ENCODE assay signal across 21 cellular contexts in the genomic region with DNA sequence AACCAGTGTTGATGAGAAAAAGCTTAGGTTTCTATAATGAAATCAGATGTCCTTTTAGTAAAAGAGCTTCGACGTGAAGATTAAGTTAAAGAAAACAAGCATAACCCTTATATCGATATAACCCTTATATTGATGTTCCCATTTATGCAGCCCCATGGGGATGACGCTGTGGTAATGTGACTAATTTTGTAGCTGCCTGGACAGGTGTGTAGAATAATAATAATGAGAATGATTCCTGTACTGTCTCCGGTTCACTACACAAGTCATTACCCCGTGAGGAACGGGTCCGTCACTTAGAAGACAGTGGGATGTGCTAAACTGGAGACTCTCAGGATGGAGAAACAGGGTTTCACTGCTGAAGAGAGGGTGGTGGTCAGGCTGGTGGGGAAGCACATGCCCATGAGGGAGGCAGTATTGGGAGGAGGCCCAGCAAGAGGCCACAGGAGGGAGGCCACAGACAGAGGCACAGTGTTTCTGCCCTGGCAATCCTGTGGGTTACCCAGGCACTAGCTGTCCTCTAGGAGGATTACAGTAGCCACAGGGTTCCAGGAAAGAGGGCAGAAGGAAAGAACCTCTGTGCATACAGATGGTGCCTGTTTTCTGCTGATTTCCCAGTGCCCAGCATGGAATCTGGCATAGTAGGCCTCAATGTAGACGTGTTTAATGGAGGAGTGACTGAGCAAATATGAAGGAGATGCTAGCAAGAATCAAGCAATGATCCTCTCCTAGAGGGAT.
DNase-seq lines count a peak whose midpoint lies in the region; ATAC-seq and TF ChIP-seq lines count a peak whose summit lies in the region.
"Had no signal": no experiment of that assay in that cellular context is flagged by ENCODE, and none has a peak within 500 bp of the region (broad histone marks: within the 10 kb centered on the region; RNA-seq: fewer than 3 reads in every experiment).

No MANE protein-coding gene starts in this region.

- DNase-seq in heart right ventricle (no peak), Right ventricle myocardium inferior (ENCODE audit: missing footprints) (no peak), SK-N-MC (ENCODE audit: low read depth, low spot score) (no peak), thyroid gland (no peak), ureter (ENCODE audit: low spot score) (no peak)
- no peak for DNase-seq in activated naive CD4-positive, alpha-beta T cell treated with anti-CD3 and anti-CD28 coated beads, Interleukin-2, amount 50 U/mL, for 16 hours
- DNase-seq: activated CD8-positive, alpha-beta T cell treated with anti-CD3 and anti-CD28 coated beads, Interleukin-2, amount 10 ng/mL, durations not matched to agents 7 days and 5 days; activated T-cell treated with anti-CD3 and anti-CD28 coated beads, Interleukin-2, amount 50 U/mL, for 48 hours; CD4-positive, alpha-beta T cell; colonic mucosa; endodermal cell; HFFc6; mesenchymal stem cell; natural killer cell; NCI-H1930; testis had no signal

- TF ChIP-seq CTCF in heart right ventricle (IDR thresholded peaks at IDR 0.05), result no peak
- TF ChIP-seq CTCF in nephron (IDR thresholded peaks at IDR 0.05; ENCODE audit: unreplicated experiment in 3 of 3), result no peak
- TF ChIP-seq CTCF in thyroid gland (IDR thresholded peaks at IDR 0.05), result no peak

- H3K9me3 Mint-ChIP-seq in nephron, result no peaks in the 10 kb centered on the region
- H3K9me3 Mint-ChIP-seq: CD4-positive, alpha-beta T cell; natural killer cell had no signal

- no peaks in the 10 kb centered on the region for H3K36me3 Mint-ChIP-seq in nephron (ENCODE audit: low read depth)
- H3K36me3 Mint-ChIP-seq: activated naive CD8-positive, alpha-beta T cell; natural killer cell had no signal

- H3K27me3 ChIP-seq in heart right ventricle, result peaks cover 0 to 10% (median 0%) of the 10 kb centered on the region in 7 donors
- no peaks in the 10 kb centered on the region for H3K27me3 ChIP-seq in thyroid gland
- H3K27me3 ChIP-seq: colonic mucosa, testis had no signal

- H3K9me3 ChIP-seq in heart right ventricle (peaks cover 0 to 9% (median 0%) of the 10 kb centered on the region in 11 donors), SK-N-MC (ENCODE audit: low read depth, low read length) (no peaks in the 10 kb centered on the region), thyroid gland (no peaks in the 10 kb centered on the region)
- H3K9me3 ChIP-seq: colonic mucosa, prostate gland, testis had no signal

- H3K4me3 Mint-ChIP-seq in nephron, result no peak overlapping the region
- H3K4me3 Mint-ChIP-seq: activated CD8-positive, alpha-beta T cell treated with anti-CD3 and anti-CD28 coated beads, Interleukin-2, amount 10 ng/mL, durations not matched to agents 7 days and 5 days; activated naive CD8-positive, alpha-beta T cell; CD4-positive, alpha-beta T cell; endodermal cell; HFFc6; natural killer cell had no signal

- no peak for ATAC-seq in heart right ventricle
- no peak for ATAC-seq in Right ventricle myocardium inferior
- no peak for ATAC-seq in HG03159 (IDR thresholded peaks at IDR 0.05; ENCODE audit: unreplicated experiment)
- ATAC-seq: activated CD8-positive, alpha-beta T cell treated with anti-CD3 and anti-CD28 coated beads, Interleukin-2, amount 10 ng/mL, durations not matched to agents 7 days and 5 days; natural killer cell had no signal

- no peaks in the 10 kb centered on the region for H3K36me3 ChIP-seq in heart right ventricle
- H3K36me3 ChIP-seq in SK-N-MC (ENCODE audit: insufficient read depth, low read length), result no peaks in the 10 kb centered on the region
- H3K36me3 ChIP-seq in thyroid gland, result no peaks in the 10 kb centered on the region
- H3K36me3 ChIP-seq: colonic mucosa, prostate gland had no signal

- H3K27ac Mint-ChIP-seq in nephron, result peak overlapping the region in 2 of 3 experiments; percentile 6 to 64
- H3K27ac Mint-ChIP-seq: activated CD8-positive, alpha-beta T cell treated with anti-CD3 and anti-CD28 coated beads, Interleukin-2, amount 10 ng/mL, durations not matched to agents 7 days and 5 days; activated naive CD8-positive, alpha-beta T cell; CD4-positive, alpha-beta T cell; endodermal cell; natural killer cell had no signal

- no peak overlapping the region for H3K9ac ChIP-seq in SK-N-MC (ENCODE audit: insufficient read length)

- intact Hi-C loops in heart right ventricle (cut with DNase I), result loop anchor here in 1 of 10 donors (10.0 kb wide), 1 partner anchor 252 kb away; no protein-coding TSS in a partner anchor
- intact Hi-C loops in Right ventricle myocardium inferior (cut with DNase I), result no loop called here
- intact Hi-C loops in thyroid gland (cut with DNase I), result no loop called here

- 91 to 93% methylated on average over 9 of the region's 9 CpGs for WGBS in heart right ventricle, 2 donors
- 86 to 90% methylated on average over 9 of the region's 9 CpGs for WGBS in thyroid gland, 2 donors

- H3K27ac ChIP-seq in heart right ventricle (peak overlapping the region in 7 of 10 donors; percentile 4 to 68 (median 45)), SK-N-MC (no peak overlapping the region; the same call in 1 of the 2 replicates), thyroid gland (peak overlapping the region in 2 of 3 donors; percentile 33 to 57)
- H3K27ac ChIP-seq: colonic mucosa, HL-60, prostate gland, testis had no signal

- TF ChIP-seq POLR2A in thyroid gland (IDR thresholded peaks at IDR 0.05), result no peak

- H3K4me3 ChIP-seq in heart right ventricle (no peak overlapping the region), SK-N-MC (peak overlapping the region; percentile 63; the same call in 1 of the 2 replicates), thyroid gland (replicated peaks in 1 of 3) (no peak overlapping the region)
- H3K4me3 ChIP-seq: colonic mucosa, prostate gland, testis had no signal

- peaks cover 9% of the 10 kb centered on the region for H3K27me3 Mint-ChIP-seq in nephron (ENCODE audit: low read depth)

- peaks cover 0 to 27% (median 20%) of the 10 kb centered on the region in 9 donors for H3K4me1 ChIP-seq in heart right ventricle
- peaks cover 11 to 20% of the 10 kb centered on the region in 2 donors for H3K4me1 ChIP-seq in thyroid gland
- H3K4me1 ChIP-seq: colonic mucosa, prostate gland, testis had no signal

- peaks cover 28% of the 10 kb centered on the region for H3K4me1 Mint-ChIP-seq in nephron
